ENCODE assay signal across 8 cellular contexts in the genomic region with DNA sequence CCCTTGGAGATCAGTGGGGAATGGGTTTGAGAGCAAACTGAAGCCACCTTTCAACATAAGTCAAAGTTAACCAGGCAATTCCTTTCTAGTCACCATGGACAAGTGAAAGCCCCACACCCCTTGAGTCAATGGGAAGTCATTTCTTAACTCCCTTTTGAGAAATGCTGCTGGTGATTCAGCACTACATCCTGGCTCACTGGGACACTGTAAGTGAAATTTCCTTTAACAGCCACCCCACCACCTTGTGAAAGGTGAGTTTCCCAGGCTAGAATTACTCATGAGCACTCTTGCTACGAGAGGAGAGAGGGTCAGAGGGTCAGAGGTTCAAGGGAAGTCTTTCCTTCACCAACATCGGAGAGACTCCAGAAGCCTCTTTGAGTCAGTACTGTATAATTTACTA.
DNase-seq lines count a peak whose midpoint lies in the region; ATAC-seq and TF ChIP-seq lines count a peak whose summit lies in the region.

No MANE protein-coding gene starts in this region.

- H3K4me3 Mint-ChIP-seq in activated naive CD8-positive, alpha-beta T cell treated with anti-CD3 and anti-CD28 coated beads, Interleukin-2, amount 50 U/mL, for 24 hours = no peak overlapping the region
- no peak overlapping the region for H3K4me3 Mint-ChIP-seq in activated naive CD8-positive, alpha-beta T cell treated with anti-CD3 and anti-CD28 coated beads for 36 hours
- H3K4me3 Mint-ChIP-seq in stimulated activated memory B cell treated with anti-CD40 and anti-IgM and Interleukin-4, amounts not matched to agents 10 μg/mL and 1 μg/mL and 100 μg/mL, for 72 hours = no peak overlapping the region
- H3K4me3 Mint-ChIP-seq in progenitor cell of endocrine pancreas (ENCODE audit: low read depth) = no peak overlapping the region

- no peak for DNase-seq in activated naive CD8-positive, alpha-beta T cell treated with anti-CD3 and anti-CD28 coated beads, Interleukin-2, amount 50 U/mL, for 24 hours
- no peak for DNase-seq in activated naive CD8-positive, alpha-beta T cell treated with anti-CD3 and anti-CD28 coated beads for 36 hours
- DNase-seq in astrocyte of the hippocampus (ENCODE audit: low read depth, low spot score) (peak; percentile 29), T1000 (lab: John Stamatoyannopoulos, UW) (no peak), NAMALWA (ENCODE audit: low spot score) (no peak), progenitor cell of endocrine pancreas (ENCODE audit: low spot score, unreplicated experiment) (no peak)

- peak; percentile 63 for ATAC-seq in activated naive CD8-positive, alpha-beta T cell treated with anti-CD3 and anti-CD28 coated beads, Interleukin-2, amount 50 U/mL, for 24 hours
- peak; percentile 51 for ATAC-seq in HG03066 (IDR thresholded peaks at IDR 0.05; ENCODE audit: low read depth, unreplicated experiment)
- peak; percentile 56 for ATAC-seq in stimulated activated memory B cell treated with anti-CD40 and anti-IgM and Interleukin-4, amounts not matched to agents 10 μg/mL and 1 μg/mL and 100 μg/mL, for 72 hours

- no peak overlapping the region for H3K27ac Mint-ChIP-seq in activated naive CD8-positive, alpha-beta T cell treated with anti-CD3 and anti-CD28 coated beads, Interleukin-2, amount 50 U/mL, for 24 hours
- H3K27ac Mint-ChIP-seq in activated naive CD8-positive, alpha-beta T cell treated with anti-CD3 and anti-CD28 coated beads for 36 hours = no peak overlapping the region
- peak overlapping the region; percentile 68 for H3K27ac Mint-ChIP-seq in stimulated activated memory B cell treated with anti-CD40 and anti-IgM and Interleukin-4, amounts not matched to agents 10 μg/mL and 1 μg/mL and 100 μg/mL, for 72 hours
- H3K27ac Mint-ChIP-seq in progenitor cell of endocrine pancreas = no peak overlapping the region

- no peak for TF ChIP-seq CTCF in progenitor cell of endocrine pancreas (IDR thresholded peaks at IDR 0.05; ENCODE audit: unreplicated experiment)

- H3K27me3 Mint-ChIP-seq in activated naive CD8-positive, alpha-beta T cell treated with anti-CD3 and anti-CD28 coated beads, Interleukin-2, amount 50 U/mL, for 24 hours = peaks cover 3% of the 10 kb centered on the region
- peaks cover 3% of the 10 kb centered on the region for H3K27me3 Mint-ChIP-seq in activated naive CD8-positive, alpha-beta T cell treated with anti-CD3 and anti-CD28 coated beads for 36 hours
- no peaks in the 10 kb centered on the region for H3K27me3 Mint-ChIP-seq in stimulated activated memory B cell treated with anti-CD40 and anti-IgM and Interleukin-4, amounts not matched to agents 10 μg/mL and 1 μg/mL and 100 μg/mL, for 72 hours
- H3K27me3 Mint-ChIP-seq in progenitor cell of endocrine pancreas = peaks cover 14% of the 10 kb centered on the region

- H3K9me3 Mint-ChIP-seq in activated naive CD8-positive, alpha-beta T cell treated with anti-CD3 and anti-CD28 coated beads, Interleukin-2, amount 50 U/mL, for 24 hours = no peaks in the 10 kb centered on the region
- no peaks in the 10 kb centered on the region for H3K9me3 Mint-ChIP-seq in activated naive CD8-positive, alpha-beta T cell treated with anti-CD3 and anti-CD28 coated beads for 36 hours
- H3K9me3 Mint-ChIP-seq in stimulated activated memory B cell treated with anti-CD40 and anti-IgM and Interleukin-4, amounts not matched to agents 10 μg/mL and 1 μg/mL and 100 μg/mL, for 72 hours = no peaks in the 10 kb centered on the region
- H3K9me3 Mint-ChIP-seq in progenitor cell of endocrine pancreas (ENCODE audit: low read depth) = no peaks in the 10 kb centered on the region

- H3K36me3 Mint-ChIP-seq in activated naive CD8-positive, alpha-beta T cell treated with anti-CD3 and anti-CD28 coated beads, Interleukin-2, amount 50 U/mL, for 24 hours (ENCODE audit: low read depth) = no peaks in the 10 kb centered on the region
- H3K36me3 Mint-ChIP-seq in activated naive CD8-positive, alpha-beta T cell treated with anti-CD3 and anti-CD28 coated beads for 36 hours = no peaks in the 10 kb centered on the region
- H3K36me3 Mint-ChIP-seq in stimulated activated memory B cell treated with anti-CD40 and anti-IgM and Interleukin-4, amounts not matched to agents 10 μg/mL and 1 μg/mL and 100 μg/mL, for 72 hours = no peaks in the 10 kb centered on the region
- H3K36me3 Mint-ChIP-seq in progenitor cell of endocrine pancreas (ENCODE audit: insufficient read depth) = no peaks in the 10 kb centered on the region

- H3K4me1 Mint-ChIP-seq in activated naive CD8-positive, alpha-beta T cell treated with anti-CD3 and anti-CD28 coated beads, Interleukin-2, amount 50 U/mL, for 24 hours = peaks cover 3% of the 10 kb centered on the region
- peaks cover 7% of the 10 kb centered on the region for H3K4me1 Mint-ChIP-seq in activated naive CD8-positive, alpha-beta T cell treated with anti-CD3 and anti-CD28 coated beads for 36 hours
- H3K4me1 Mint-ChIP-seq in stimulated activated memory B cell treated with anti-CD40 and anti-IgM and Interleukin-4, amounts not matched to agents 10 μg/mL and 1 μg/mL and 100 μg/mL, for 72 hours = peaks cover 37% of the 10 kb centered on the region
- H3K4me1 Mint-ChIP-seq in progenitor cell of endocrine pancreas (ENCODE audit: low read depth) = peaks cover 2% of the 10 kb centered on the region
